Comparison of ENCODE assay signal across 21 cellular contexts in the genomic region with DNA sequence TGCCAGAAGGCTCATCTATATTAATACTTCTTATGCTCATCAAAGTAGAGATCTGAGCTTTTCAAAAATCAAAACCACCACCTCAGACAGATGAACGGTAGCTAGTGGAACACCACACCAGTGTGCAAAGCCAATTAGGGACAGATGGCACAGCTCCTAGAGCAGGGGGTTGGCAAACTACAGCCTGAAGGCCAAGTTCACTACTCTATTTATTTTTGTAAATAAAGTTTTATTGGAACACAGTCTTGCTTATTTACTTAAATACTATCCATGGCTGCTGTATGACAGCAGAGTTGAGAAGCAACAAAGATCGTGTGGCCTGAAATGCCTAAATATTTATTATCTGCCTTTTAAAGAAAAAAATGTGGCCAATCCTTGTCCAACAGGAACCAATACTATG. TPM values are rescaled to one million over a fixed set of nuclear protein-coding genes. Genes with fewer than 3 reads are reported as not detected.
DNase-seq lines count a peak whose midpoint lies in the region; ATAC-seq and TF ChIP-seq lines count a peak whose summit lies in the region.
"Had no signal": no experiment of that assay in that cellular context is flagged by ENCODE, and none has a peak within 500 bp of the region (broad histone marks: within the 10 kb centered on the region; RNA-seq: fewer than 3 reads in every experiment).

No MANE protein-coding gene starts in this region.

- no peak overlapping the region for H3K4me3 ChIP-seq in CD4-positive, alpha-beta memory T cell (ENCODE audit: low read length in 2 of 2)
- H3K4me3 ChIP-seq: A549; BLaER1 treated with 17β-estradiol and CSF1 and Interleukin-3, amounts not matched to agents 10 nM and 100 nM; SK-N-MC had no signal

- no peak for TF ChIP-seq CTCF in 22Rv1 (IDR thresholded peaks at IDR 0.05)

- no peak overlapping the region for H3K4me3 Mint-ChIP-seq in T-helper 17 cell
- H3K4me3 Mint-ChIP-seq in CD4-positive, alpha-beta memory T cell, result no peak overlapping the region
- H3K4me3 Mint-ChIP-seq in activated CD8-positive, alpha-beta memory T cell treated with anti-CD3 and anti-CD28 coated beads, Interleukin-2, amount 10 ng/mL, durations not matched to agents 7 days and 5 days, result no peak overlapping the region
- H3K4me3 Mint-ChIP-seq: CD8-positive, alpha-beta T cell had no signal

- POLR2A ChIA-PET in CD4-positive, alpha-beta memory T cell (lab: Charles Lee; ENCODE audit: partially characterized antibody), result no interaction called here

- H3K36me3 ChIP-seq in CD4-positive, alpha-beta memory T cell (ENCODE audit: insufficient read depth, low read length), result peaks cover 43% of the 10 kb centered on the region

- CTCF ChIA-PET in CD4-positive, alpha-beta memory T cell (lab: Charles Lee; ENCODE audit: partially characterized antibody), result no interaction called here
- CTCF ChIA-PET in activated CD8-positive, alpha-beta memory T cell treated with anti-CD3 and anti-CD28 coated beads, Interleukin-2, amount 10 ng/mL, durations not matched to agents 7 days and 5 days (lab: Charles Lee), result interaction anchor here (3.2 kb wide), 1 partner anchor 12 kb away, joined by 16 read pairs; no protein-coding TSS in a partner anchor

- no peaks in the 10 kb centered on the region for H3K27me3 Mint-ChIP-seq in T-helper 17 cell
- H3K27me3 Mint-ChIP-seq in CD4-positive, alpha-beta memory T cell, result no peaks in the 10 kb centered on the region
- H3K27me3 Mint-ChIP-seq in activated CD8-positive, alpha-beta memory T cell treated with anti-CD3 and anti-CD28 coated beads, Interleukin-2, amount 10 ng/mL, durations not matched to agents 7 days and 5 days, result no peaks in the 10 kb centered on the region

- no peaks in the 10 kb centered on the region for H3K9me3 Mint-ChIP-seq in CD4-positive, alpha-beta memory T cell
- H3K9me3 Mint-ChIP-seq in activated CD8-positive, alpha-beta memory T cell treated with anti-CD3 and anti-CD28 coated beads, Interleukin-2, amount 10 ng/mL, durations not matched to agents 7 days and 5 days (ENCODE audit: low read depth), result no peaks in the 10 kb centered on the region
- H3K9me3 Mint-ChIP-seq: CD8-positive, alpha-beta T cell had no signal

- H3K4me1 Mint-ChIP-seq in T-helper 17 cell, result peaks cover 12% of the 10 kb centered on the region
- H3K4me1 Mint-ChIP-seq in CD4-positive, alpha-beta memory T cell, result peaks cover 10 to 24% (median 14%) of the 10 kb centered on the region in 4 donors
- H3K4me1 Mint-ChIP-seq in activated CD8-positive, alpha-beta memory T cell treated with anti-CD3 and anti-CD28 coated beads, Interleukin-2, amount 10 ng/mL, durations not matched to agents 7 days and 5 days, result peaks cover 14% of the 10 kb centered on the region

- intact Hi-C loops in CD4-positive, alpha-beta memory T cell (cut with micrococcal nuclease), result no loop called here

- peak overlapping the region; percentile 85 for H3K27ac ChIP-seq in 22Rv1
- H3K27ac ChIP-seq in CD4-positive, alpha-beta memory T cell (ENCODE audit: low read depth, low read length), result no peak overlapping the region
- H3K27ac ChIP-seq: A549; BLaER1 treated with 17β-estradiol and CSF1 and Interleukin-3, amounts not matched to agents 10 nM and 100 nM; SK-N-MC had no signal

- no peaks in the 10 kb centered on the region for H3K9me3 ChIP-seq in T-helper 17 cell (ENCODE audit: control insufficient read depth, low read length, poor library complexity, severe bottlenecking)
- H3K9me3 ChIP-seq in CD4-positive, alpha-beta memory T cell (ENCODE audit: control insufficient read depth in 1 of 2, low read length in 2 of 2), result no peaks in the 10 kb centered on the region
- H3K9me3 ChIP-seq: A549; BLaER1 treated with 17β-estradiol and CSF1 and Interleukin-3, amounts not matched to agents 10 nM and 100 nM; Caco-2 had no signal

- H3K27ac Mint-ChIP-seq in T-helper 17 cell, result peak overlapping the region; percentile 21
- no peak overlapping the region for H3K27ac Mint-ChIP-seq in CD4-positive, alpha-beta memory T cell
- H3K27ac Mint-ChIP-seq in activated CD8-positive, alpha-beta memory T cell treated with anti-CD3 and anti-CD28 coated beads, Interleukin-2, amount 10 ng/mL, durations not matched to agents 7 days and 5 days, result no peak overlapping the region
- H3K27ac Mint-ChIP-seq: CD8-positive, alpha-beta T cell had no signal

- DNase-seq in DMS 273 treated with DMSO at 0.1 percent for 48 hours (lab: John Stamatoyannopoulos, UW) (peak; percentile 36), T-helper 17 cell (no peak), left lobe of liver (ENCODE audit: low spot score) (peak; percentile 52)
- no peak for DNase-seq in CD4-positive, alpha-beta memory T cell
- DNase-seq in activated CD8-positive, alpha-beta memory T cell treated with anti-CD3 and anti-CD28 coated beads, Interleukin-2, amount 10 ng/mL, durations not matched to agents 7 days and 5 days, result no peak
- DNase-seq: AML-193; Caco-2; CD8-positive, alpha-beta T cell; DMS79 treated with DMSO at 0.1 percent for 48 hours; GF-D8; Kasumi-1; MV-4-11; NCI-H1105 treated with DMSO at 0.1 percent for 48 hours; NCI-H187; SIG-M5 had no signal

- no peaks in the 10 kb centered on the region for H3K27me3 ChIP-seq in CD4-positive, alpha-beta memory T cell (ENCODE audit: insufficient read depth, low read length)
- H3K27me3 ChIP-seq: BLaER1 treated with 17β-estradiol and CSF1 and Interleukin-3, amounts not matched to agents 10 nM and 100 nM had no signal

- peaks cover 12% of the 10 kb centered on the region for H3K4me1 ChIP-seq in CD4-positive, alpha-beta memory T cell (ENCODE audit: insufficient read depth, low read length)
- H3K4me1 ChIP-seq: Caco-2 had no signal

- H3K36me3 Mint-ChIP-seq in T-helper 17 cell (ENCODE audit: low read depth), result peaks cover 17% of the 10 kb centered on the region
- peaks cover 21 to 64% of the 10 kb centered on the region in 2 donors for H3K36me3 Mint-ChIP-seq in CD4-positive, alpha-beta memory T cell
- peaks cover 7% of the 10 kb centered on the region for H3K36me3 Mint-ChIP-seq in activated CD8-positive, alpha-beta memory T cell treated with anti-CD3 and anti-CD28 coated beads, Interleukin-2, amount 10 ng/mL, durations not matched to agents 7 days and 5 days

- ATAC-seq in T-helper 17 cell, result no peak
- peak; percentile 20 for ATAC-seq in left lobe of liver
- ATAC-seq in HG02610 (IDR thresholded peaks at IDR 0.05; ENCODE audit: unreplicated experiment), result no peak
- ATAC-seq in activated CD8-positive, alpha-beta memory T cell treated with anti-CD3 and anti-CD28 coated beads, Interleukin-2, amount 10 ng/mL, durations not matched to agents 7 days and 5 days, result no peak
- no peak for ATAC-seq in GM21723 (IDR thresholded peaks at IDR 0.05; ENCODE audit: unreplicated experiment)
- ATAC-seq: A549; CD8-positive, alpha-beta T cell had no signal

RNA-seq across cellular contexts. Expression of gene AMFR, which starts 56.8 kb away (rescaled TPM):
- total RNA-seq in T-helper 17 cell (100 to 1,000 TPM in 1 of 2 donors, 10 to 100 TPM in 1; 64.8 to 102 TPM), left lobe of liver (159 TPM)
- total RNA-seq in CD4-positive, alpha-beta memory T cell, result 10 to 100 TPM; 59.8 to 67.6 TPM
- polyA plus RNA-seq in CD4-positive, alpha-beta memory T cell, result 10 to 100 TPM; 45.7 to 61.0 TPM
- total RNA-seq in activated CD8-positive, alpha-beta memory T cell treated with anti-CD3 and anti-CD28 coated beads, Interleukin-2, amount 10 ng/mL, durations not matched to agents 7 days and 5 days, result 10 to 100 TPM; 48.9 to 54.2 TPM

Comparison
In these comparisons a context has a peak if more than half of its experiments do, and no peak if none do; other contexts are left out.
1. DNase-seq: peak in DMS 273 treated with DMSO at 0.1 percent for 48 hours (single experiment) and left lobe of liver (single experiment); none in T-helper 17 cell (0 of 3), CD4-positive, alpha-beta memory T cell (0 of 5) and activated CD8-positive, alpha-beta memory T cell treated with anti-CD3 and anti-CD28 coated beads, Interleukin-2, amount 10 ng/mL, durations not matched to agents 7 days and 5 days (single experiment).